9 cellular contexts compared by ENCODE assay signal in genomic region chr14:91405241-91405721, GRCh38. TPM values are rescaled to one million over a fixed set of nuclear protein-coding genes. Genes with fewer than 3 reads are reported as not detected.
DNase-seq lines count a peak whose midpoint lies in the region; ATAC-seq and TF ChIP-seq lines count a peak whose summit lies in the region.
"Had no signal": no experiment of that assay in that cellular context is flagged by ENCODE, and none has a peak within 500 bp of the region (broad histone marks: within the 10 kb centered on the region; RNA-seq: fewer than 3 reads in every experiment).

No MANE protein-coding gene starts in this region.

- ATAC-seq in stimulated activated naive B cell treated with anti-CD40 and anti-IgM and Interleukin-4, amounts not matched to agents 10 μg/mL and 1 μg/mL and 100 μg/mL, for 72 hours (replicated peaks), result no peak
- ATAC-seq in GM19395 (IDR thresholded peaks at IDR 0.05; ENCODE audit: unreplicated experiment), result no peak

- no peak for TF ChIP-seq CTCF in SU-DHL-6 (IDR thresholded peaks at IDR 0.05; ENCODE audit: insufficient read depth, low read length, poor library complexity, severe bottlenecking)
- TF ChIP-seq CTCF in esophagus squamous epithelium (IDR thresholded peaks at IDR 0.05), result no peak
- TF ChIP-seq CTCF in GM10266 (IDR thresholded peaks at IDR 0.05; ENCODE audit: control insufficient read depth, insufficient read depth, low read depth, missing control alignments), result no peak

- H3K9me3 ChIP-seq in SU-DHL-6 (ENCODE audit: insufficient read depth, low read length) (no peaks in the 10 kb centered on the region), esophagus squamous epithelium (no peaks in the 10 kb centered on the region)

- peak; percentile 75 for DNase-seq in activated T-cell treated with anti-CD3 and anti-CD28 coated beads, Interleukin-2, amount 50 U/mL, for 1 hour
- no peak for DNase-seq in esophagus squamous epithelium (lab: John Stamatoyannopoulos, UW)
- no peak for DNase-seq in stimulated activated naive B cell treated with anti-CD40 and anti-IgM and Interleukin-4, amounts not matched to agents 10 μg/mL and 1 μg/mL and 100 μg/mL, for 72 hours
- DNase-seq in NCI-H2227 treated with DMSO at 0.1 percent for 48 hours (lab: John Stamatoyannopoulos, UW), result no peak
- DNase-seq in GM10266 (ENCODE audit: extremely low spot score), result no peak
- DNase-seq in medulla oblongata (ENCODE audit: extremely low spot score), result no peak
- DNase-seq: NCI-H1105 had no signal

- TF ChIP-seq POLR2A in esophagus squamous epithelium (IDR thresholded peaks at IDR 0.05), result no peak

- peaks cover 51 to 90% of the 10 kb centered on the region in 2 donors for H3K4me1 Mint-ChIP-seq in stimulated activated naive B cell treated with anti-CD40 and anti-IgM and Interleukin-4, amounts not matched to agents 10 μg/mL and 1 μg/mL and 100 μg/mL, for 72 hours

- no peaks in the 10 kb centered on the region for H3K9me2 ChIP-seq in SU-DHL-6 (replicated peaks; ENCODE audit: insufficient read depth, low read length)

- no peak overlapping the region for H3K9ac ChIP-seq in SU-DHL-6 (ENCODE audit: low read length)

- H3K27me3 ChIP-seq in SU-DHL-6 (ENCODE audit: low read length), result no peaks in the 10 kb centered on the region
- H3K27me3 ChIP-seq in esophagus squamous epithelium, result no peaks in the 10 kb centered on the region

- H4K20me1 ChIP-seq in SU-DHL-6 (ENCODE audit: low read depth, low read length), result peaks cover 18% of the 10 kb centered on the region; the same call in 1 of the 2 replicates

- no peaks in the 10 kb centered on the region for H3K27me3 Mint-ChIP-seq in stimulated activated naive B cell treated with anti-CD40 and anti-IgM and Interleukin-4, amounts not matched to agents 10 μg/mL and 1 μg/mL and 100 μg/mL, for 72 hours

- peak overlapping the region; percentile 65 for H3K27ac Mint-ChIP-seq in stimulated activated naive B cell treated with anti-CD40 and anti-IgM and Interleukin-4, amounts not matched to agents 10 μg/mL and 1 μg/mL and 100 μg/mL, for 72 hours

- no peak overlapping the region for H3K4me3 Mint-ChIP-seq in stimulated activated naive B cell treated with anti-CD40 and anti-IgM and Interleukin-4, amounts not matched to agents 10 μg/mL and 1 μg/mL and 100 μg/mL, for 72 hours

- H2AFZ ChIP-seq in SU-DHL-6 (ENCODE audit: low read depth, low read length, severe bottlenecking), result no peak overlapping the region

- peaks cover 35% of the 10 kb centered on the region for H3F3A ChIP-seq in SU-DHL-6 (ENCODE audit: insufficient read depth)

- H3K4me1 ChIP-seq in esophagus squamous epithelium, result peaks cover 2 to 51% (median 17%) of the 10 kb centered on the region in 3 donors

- no peak overlapping the region for H3K4me3 ChIP-seq in SU-DHL-6 (ENCODE audit: insufficient read depth, low read length, poor library complexity, severe bottlenecking)
- no peak overlapping the region for H3K4me3 ChIP-seq in esophagus squamous epithelium

- intact Hi-C loops in esophagus squamous epithelium (cut with DNase I), result no loop called here

- H3K27ac ChIP-seq in SU-DHL-6 (ENCODE audit: low read depth, low read length), result peak overlapping the region; percentile 18; the same call in 1 of the 2 replicates
- peak overlapping the region in 3 of 4 donors; percentile 8 to 36 (median 25) for H3K27ac ChIP-seq in esophagus squamous epithelium

- H3K4me2 ChIP-seq in SU-DHL-6 (ENCODE audit: low read depth, low read length, poor library complexity, severe bottlenecking), result peak overlapping the region; percentile 15

- H3K9me3 Mint-ChIP-seq in stimulated activated naive B cell treated with anti-CD40 and anti-IgM and Interleukin-4, amounts not matched to agents 10 μg/mL and 1 μg/mL and 100 μg/mL, for 72 hours, result no peaks in the 10 kb centered on the region

- H3K36me3 ChIP-seq in SU-DHL-6 (ENCODE audit: low read length), result peaks cover 4% of the 10 kb centered on the region
- H3K36me3 ChIP-seq in esophagus squamous epithelium, result peaks cover 0 to 29% (median 0%) of the 10 kb centered on the region in 3 donors

- peaks cover 44 to 64% of the 10 kb centered on the region in 2 donors for H3K36me3 Mint-ChIP-seq in stimulated activated naive B cell treated with anti-CD40 and anti-IgM and Interleukin-4, amounts not matched to agents 10 μg/mL and 1 μg/mL and 100 μg/mL, for 72 hours

- 69 to 72% methylated on average over 11 to 13 of the region's 14 CpGs for WGBS in esophagus squamous epithelium, 2 donors

- peaks cover 98% of the 10 kb centered on the region for H3K79me2 ChIP-seq in SU-DHL-6 (ENCODE audit: insufficient read depth, low read length)

RNA-seq across cellular contexts. Expression of gene CCDC88C, which starts 12.3 kb away (rescaled TPM):
- total RNA-seq in esophagus squamous epithelium, result 10 to 100 TPM; 23.2 to 31.5 (median 29.9) TPM
